Comparison of ENCODE assay signal across 10 cellular contexts in the genomic region with DNA sequence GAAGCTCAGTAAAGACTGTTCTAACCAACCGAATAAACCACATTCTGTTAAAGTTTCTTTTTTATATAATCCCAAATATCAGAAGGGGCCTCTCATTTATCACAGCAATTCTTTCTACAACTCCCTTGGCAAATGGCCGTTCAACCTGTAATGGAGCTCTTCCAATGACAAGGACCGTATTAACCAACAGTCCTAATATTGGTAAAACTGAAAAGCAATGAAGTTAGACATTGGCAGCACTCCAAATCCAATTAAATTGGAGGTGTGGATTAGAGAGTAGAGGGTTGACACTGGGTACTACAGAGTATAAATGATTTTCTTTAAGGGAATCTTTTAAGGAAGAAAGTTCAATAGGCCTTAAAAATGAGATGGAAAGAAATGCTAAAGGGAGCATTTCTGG. TPM values are rescaled to one million over a fixed set of nuclear protein-coding genes. Genes with fewer than 3 reads are reported as not detected.
DNase-seq lines count a peak whose midpoint lies in the region; ATAC-seq, FAIRE-seq and TF ChIP-seq lines count a peak whose summit lies in the region.
"Had no signal": no experiment of that assay in that cellular context is flagged by ENCODE, and none has a peak within 500 bp of the region (broad histone marks: within the 10 kb centered on the region; RNA-seq: fewer than 3 reads in every experiment).

No MANE protein-coding gene starts in this region.

- peaks cover 16% of the 10 kb centered on the region for H3K4me1 ChIP-seq in mucosa of stomach (ENCODE audit: control insufficient read depth, insufficient read depth, low read length)

- H3K36me3 Mint-ChIP-seq in endothelial cell (ENCODE audit: low read depth, unreplicated experiment), result no peaks in the 10 kb centered on the region
- peaks cover 18% of the 10 kb centered on the region for H3K36me3 Mint-ChIP-seq in activated CD4-positive, alpha-beta T cell treated with anti-CD3 and anti-CD28 coated beads for 36 hours (ENCODE audit: low read depth)

- no peak overlapping the region for H3K27ac Mint-ChIP-seq in endothelial cell (ENCODE audit: unreplicated experiment)
- no peak overlapping the region for H3K27ac Mint-ChIP-seq in activated CD4-positive, alpha-beta T cell treated with anti-CD3 and anti-CD28 coated beads for 36 hours

- H3K9me3 Mint-ChIP-seq in endothelial cell (ENCODE audit: unreplicated experiment), result no peaks in the 10 kb centered on the region
- no peaks in the 10 kb centered on the region for H3K9me3 Mint-ChIP-seq in activated CD4-positive, alpha-beta T cell treated with anti-CD3 and anti-CD28 coated beads for 36 hours (ENCODE audit: low read depth)

- H3K27me3 ChIP-seq in bronchial epithelial cell (ENCODE audit: control insufficient read depth, insufficient read depth, low read length), result no peaks in the 10 kb centered on the region
- H3K27me3 ChIP-seq in mucosa of stomach (ENCODE audit: control insufficient read depth, insufficient read depth, low read length), result no peaks in the 10 kb centered on the region

- TF ChIP-seq CTCF in AG10803 (conservative IDR thresholded peaks at IDR 0.05; ENCODE audit: low read length) (no peak), bronchial epithelial cell (IDR thresholded peaks at IDR 0.05; ENCODE audit: insufficient read depth, low read length, severe bottlenecking) (no peak), endothelial cell (IDR thresholded peaks at IDR 0.05; ENCODE audit: unreplicated experiment) (no peak)

- H3K9me3 ChIP-seq in mucosa of stomach (ENCODE audit: control insufficient read depth, low read length), result no peaks in the 10 kb centered on the region

- intact Hi-C loops in activated CD4-positive, alpha-beta T cell treated with anti-CD3 and anti-CD28 coated beads for 36 hours (cut with DNase I, micrococcal nuclease), result loop anchor here (1.0 to 2.0 kb wide), 3 partner anchors 22 to 81 kb away; partner anchors contain the start of genes TICAM2 (in 2 of the 2) and FEM1C (in 1 of the 2)

- H3K27me3 Mint-ChIP-seq in endothelial cell (ENCODE audit: unreplicated experiment), result no peaks in the 10 kb centered on the region
- no peaks in the 10 kb centered on the region for H3K27me3 Mint-ChIP-seq in activated CD4-positive, alpha-beta T cell treated with anti-CD3 and anti-CD28 coated beads for 36 hours

- POLR2A ChIA-PET in activated CD4-positive, alpha-beta T cell treated with anti-CD3 and anti-CD28 coated beads for 36 hours (lab: Charles Lee), result interaction anchor here (0.9 to 2.1 kb wide), 4 partner anchors 8 to 460 kb away, joined by 3 to 8 read pairs (median 6); partner anchors contain the start of genes COMMD10 and TICAM2

- H3K9ac ChIP-seq in mucosa of stomach (ENCODE audit: low read length), result peak overlapping the region; percentile 96

- no peak for DNase-seq in AG10803 (ENCODE audit: low read depth)
- peak; percentile 38 for DNase-seq in HT-29 (ENCODE audit: low spot score)
- DNase-seq in bronchial epithelial cell (ENCODE audit: low read depth), result no peak
- DNase-seq in endothelial cell (ENCODE audit: low spot score), result no peak
- DNase-seq in HTR-8/SVneo (ENCODE audit: insufficient read length, low spot score), result no peak
- DNase-seq in activated CD4-positive, alpha-beta T cell treated with anti-CD3 and anti-CD28 coated beads for 36 hours, result no peak
- no peak for DNase-seq in NCI-H187 (lab: John Stamatoyannopoulos, UW)
- DNase-seq: amniotic stem cell, NCI-H2171 had no signal

- FAIRE-seq in bronchial epithelial cell (lab: Jason Lieb, UNC) (no peak), HTR-8/SVneo (lab: Jason Lieb, UNC) (no peak)

- H3K36me3 ChIP-seq in bronchial epithelial cell (ENCODE audit: control insufficient read depth, insufficient read depth, low read length) (no peaks in the 10 kb centered on the region), mucosa of stomach (ENCODE audit: control insufficient read depth, insufficient read depth, low read length) (no peaks in the 10 kb centered on the region)

- H3K4me1 Mint-ChIP-seq in endothelial cell (ENCODE audit: unreplicated experiment), result peaks cover 17% of the 10 kb centered on the region
- peaks cover 25% of the 10 kb centered on the region for H3K4me1 Mint-ChIP-seq in activated CD4-positive, alpha-beta T cell treated with anti-CD3 and anti-CD28 coated beads for 36 hours

- peak overlapping the region; percentile 88 for H3K4me3 ChIP-seq in AG10803 (ENCODE audit: low read length)
- H3K4me3 ChIP-seq in bronchial epithelial cell (ENCODE audit: low read depth, low read length), result peak overlapping the region; percentile 86
- peak overlapping the region; percentile 91 for H3K4me3 ChIP-seq in mucosa of stomach (ENCODE audit: low read length)

- no peak overlapping the region for H3K4me3 Mint-ChIP-seq in endothelial cell (ENCODE audit: unreplicated experiment)
- H3K4me3 Mint-ChIP-seq in activated CD4-positive, alpha-beta T cell treated with anti-CD3 and anti-CD28 coated beads for 36 hours, result no peak overlapping the region

- CTCF ChIA-PET in activated CD4-positive, alpha-beta T cell treated with anti-CD3 and anti-CD28 coated beads for 36 hours (lab: Charles Lee), result interaction anchor here (0.7 to 2.5 kb wide), 8 partner anchors 9 to 440 kb away, joined by 3 to 15 read pairs (median 4); partner anchors contain the start of gene ATG12

- no peak for ATAC-seq in activated CD4-positive, alpha-beta T cell treated with anti-CD3 and anti-CD28 coated beads for 36 hours

RNA-seq across cellular contexts. Expression of gene TMED7, which starts 0.8 kb away (rescaled TPM):
- 336 and 348 TPM in 2 replicates for total RNA-seq in HT-29 (2014; rRNA removed; shearing (Covaris generic))
- 68.9 and 102 TPM in 2 replicates for total RNA-seq in bronchial epithelial cell
- 89.9 TPM for total RNA-seq in endothelial cell (ENCODE audit: unreplicated experiment)
- total RNA-seq in activated CD4-positive, alpha-beta T cell treated with anti-CD3 and anti-CD28 coated beads for 36 hours, result 10 to 100 TPM; 31.4 to 36.8 TPM

RNA-seq across cellular contexts. Expression of gene TICAM2, which starts 22.7 kb away (rescaled TPM):
- total RNA-seq in HT-29 (2014; rRNA removed; shearing (Covaris generic)), result 0.47 TPM in 1 of 2 replicates, not detected in the other
- 0.26 and 0.38 TPM in 2 replicates for total RNA-seq in bronchial epithelial cell
- total RNA-seq in endothelial cell (ENCODE audit: unreplicated experiment), result 1.9 TPM
- total RNA-seq in activated CD4-positive, alpha-beta T cell treated with anti-CD3 and anti-CD28 coated beads for 36 hours, result 1 to 10 TPM in 1 of 2 experiments, under 1 TPM in 1; 0.87 to 1.7 TPM
